1 cellular context compared by ENCODE assay signal in the genomic region with DNA sequence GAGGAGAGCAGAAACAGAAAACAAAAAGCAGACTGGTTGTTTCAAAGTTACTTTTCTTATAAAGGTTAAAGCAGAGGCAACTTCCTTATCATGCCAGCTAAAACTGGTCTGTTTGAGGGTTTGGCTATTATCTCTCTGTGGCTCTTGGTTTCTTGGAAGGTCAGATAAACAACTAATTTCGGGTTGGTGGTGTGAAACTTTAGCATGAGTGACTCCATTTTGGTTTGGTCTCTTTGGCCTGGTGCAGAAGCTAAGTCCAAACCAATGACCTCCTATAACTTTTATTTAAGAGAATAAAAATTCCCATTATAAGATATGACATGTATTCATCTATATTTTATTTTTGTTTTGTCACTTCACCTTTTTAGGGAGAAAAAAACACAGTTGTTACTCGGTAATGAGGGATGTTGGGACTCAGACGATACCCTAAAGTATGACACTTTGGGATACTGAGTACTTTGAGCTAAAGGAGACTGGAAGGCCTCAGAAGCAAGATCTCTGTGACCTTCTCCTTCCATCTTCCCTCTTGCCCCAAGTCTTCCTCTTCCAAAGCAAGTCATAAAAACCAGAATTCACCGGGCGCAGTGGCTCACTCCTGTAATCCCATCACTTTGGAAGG.
A peak's percentile ranks its signal among the peaks of the same experiment; 100 is the strongest.
TF ChIP-seq lines count a peak whose summit lies in the region.

No MANE protein-coding gene starts in this region.

TF ChIP-seq in K562, 482 proteins besides CTCF, POLR2A, EP300 and RAD21 (continued from another document):
- peak; percentile 99 for TF ChIP-seq ZNF695 (CRISPR knock-in tag; IDR thresholded peaks at IDR 0.05)
- TF ChIP-seq GABPB2 (CRISPR knock-in tag; conservative IDR thresholded peaks at IDR 0.05): 0 out of 2 replicates have a peak, but pooled peaks have one; percentile 28
- TF ChIP-seq ARID2 (IDR thresholded peaks at IDR 0.05): no peak
- TF ChIP-seq, protein P1, sequence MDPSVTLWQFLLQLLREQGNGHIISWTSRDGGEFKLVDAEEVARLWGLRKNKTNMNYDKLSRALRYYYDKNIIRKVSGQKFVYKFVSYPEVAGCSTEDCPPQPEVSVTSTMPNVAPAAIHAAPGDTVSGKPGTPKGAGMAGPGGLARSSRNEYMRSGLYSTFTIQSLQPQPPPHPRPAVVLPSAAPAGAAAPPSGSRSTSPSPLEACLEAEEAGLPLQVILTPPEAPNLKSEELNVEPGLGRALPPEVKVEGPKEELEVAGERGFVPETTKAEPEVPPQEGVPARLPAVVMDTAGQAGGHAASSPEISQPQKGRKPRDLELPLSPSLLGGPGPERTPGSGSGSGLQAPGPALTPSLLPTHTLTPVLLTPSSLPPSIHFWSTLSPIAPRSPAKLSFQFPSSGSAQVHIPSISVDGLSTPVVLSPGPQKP (CRISPR knock-in tag; IDR thresholded peaks at IDR 0.05): no peak
- no peak for TF ChIP-seq MCM2 (IDR thresholded peaks at IDR 0.05; ENCODE audit: low read depth)
- no peak for TF ChIP-seq RBM25 (IDR thresholded peaks at IDR 0.05; ENCODE audit: low read depth, low read length, severe bottlenecking)
- TF ChIP-seq SOX6 (IDR thresholded peaks at IDR 0.05): no peak
- TF ChIP-seq, protein P2, sequence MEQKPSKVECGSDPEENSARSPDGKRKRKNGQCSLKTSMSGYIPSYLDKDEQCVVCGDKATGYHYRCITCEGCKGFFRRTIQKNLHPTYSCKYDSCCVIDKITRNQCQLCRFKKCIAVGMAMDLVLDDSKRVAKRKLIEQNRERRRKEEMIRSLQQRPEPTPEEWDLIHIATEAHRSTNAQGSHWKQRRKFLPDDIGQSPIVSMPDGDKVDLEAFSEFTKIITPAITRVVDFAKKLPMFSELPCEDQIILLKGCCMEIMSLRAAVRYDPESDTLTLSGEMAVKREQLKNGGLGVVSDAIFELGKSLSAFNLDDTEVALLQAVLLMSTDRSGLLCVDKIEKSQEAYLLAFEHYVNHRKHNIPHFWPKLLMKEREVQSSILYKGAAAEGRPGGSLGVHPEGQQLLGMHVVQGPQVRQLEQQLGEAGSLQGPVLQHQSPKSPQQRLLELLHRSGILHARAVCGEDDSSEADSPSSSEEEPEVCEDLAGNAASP (IDR thresholded peaks at IDR 0.05): no peak
- TF ChIP-seq KDM2B (CRISPR knock-in tag; IDR thresholded peaks at IDR 0.05): no peak
- TF ChIP-seq NR2C2 (CRISPR knock-in tag; IDR thresholded peaks at IDR 0.05): no peak
- TF ChIP-seq NR2C2 (tag; IDR thresholded peaks at IDR 0.05): peak; percentile 87
- no peak for TF ChIP-seq ZSCAN29 (IDR thresholded peaks at IDR 0.05)
- peak; percentile 23; the same call in 1 of the 2 replicates for TF ChIP-seq TAL1 (IDR thresholded peaks at IDR 0.05)
- TF ChIP-seq SRSF9 (IDR thresholded peaks at IDR 0.05; ENCODE audit: borderline replicate concordance, low read depth, low read length): no peak
- 0 out of 2 replicates have a peak, but pooled peaks have one; percentile 25 for TF ChIP-seq NCOR1 (IDR thresholded peaks at IDR 0.05)
- no peak for TF ChIP-seq FOXM1 (IDR thresholded peaks at IDR 0.05; ENCODE audit: low read depth)
- TF ChIP-seq FOXM1 (CRISPR knock-in tag; IDR thresholded peaks at IDR 0.05; ENCODE audit: low read depth): no peak
- peak; percentile 60; the same call in 1 of the 2 replicates for TF ChIP-seq ZNF77 (CRISPR knock-in tag; IDR thresholded peaks at IDR 0.05)
- no peak for TF ChIP-seq ZNF778 (CRISPR knock-in tag; IDR thresholded peaks at IDR 0.05)
- no peak for TF ChIP-seq LARP7 (IDR thresholded peaks at IDR 0.05)
- TF ChIP-seq, protein P3, sequence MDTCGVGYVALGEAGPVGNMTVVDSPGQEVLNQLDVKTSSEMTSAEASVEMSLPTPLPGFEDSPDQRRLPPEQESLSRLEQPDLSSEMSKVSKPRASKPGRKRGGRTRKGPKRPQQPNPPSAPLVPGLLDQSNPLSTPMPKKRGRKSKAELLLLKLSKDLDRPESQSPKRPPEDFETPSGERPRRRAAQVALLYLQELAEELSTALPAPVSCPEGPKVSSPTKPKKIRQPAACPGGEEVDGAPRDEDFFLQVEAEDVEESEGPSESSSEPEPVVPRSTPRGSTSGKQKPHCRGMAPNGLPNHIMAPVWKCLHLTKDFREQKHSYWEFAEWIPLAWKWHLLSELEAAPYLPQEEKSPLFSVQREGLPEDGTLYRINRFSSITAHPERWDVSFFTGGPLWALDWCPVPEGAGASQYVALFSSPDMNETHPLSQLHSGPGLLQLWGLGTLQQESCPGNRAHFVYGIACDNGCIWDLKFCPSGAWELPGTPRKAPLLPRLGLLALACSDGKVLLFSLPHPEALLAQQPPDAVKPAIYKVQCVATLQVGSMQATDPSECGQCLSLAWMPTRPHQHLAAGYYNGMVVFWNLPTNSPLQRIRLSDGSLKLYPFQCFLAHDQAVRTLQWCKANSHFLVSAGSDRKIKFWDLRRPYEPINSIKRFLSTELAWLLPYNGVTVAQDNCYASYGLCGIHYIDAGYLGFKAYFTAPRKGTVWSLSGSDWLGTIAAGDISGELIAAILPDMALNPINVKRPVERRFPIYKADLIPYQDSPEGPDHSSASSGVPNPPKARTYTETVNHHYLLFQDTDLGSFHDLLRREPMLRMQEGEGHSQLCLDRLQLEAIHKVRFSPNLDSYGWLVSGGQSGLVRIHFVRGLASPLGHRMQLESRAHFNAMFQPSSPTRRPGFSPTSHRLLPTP (IDR thresholded peaks at IDR 0.05; ENCODE audit: borderline replicate concordance, extremely low read depth, insufficient read length): no peak
- no peak for TF ChIP-seq ZFP36 (IDR thresholded peaks at IDR 0.05; ENCODE audit: low read depth, low read length, partially characterized antibody)
- TF ChIP-seq, protein P4, sequence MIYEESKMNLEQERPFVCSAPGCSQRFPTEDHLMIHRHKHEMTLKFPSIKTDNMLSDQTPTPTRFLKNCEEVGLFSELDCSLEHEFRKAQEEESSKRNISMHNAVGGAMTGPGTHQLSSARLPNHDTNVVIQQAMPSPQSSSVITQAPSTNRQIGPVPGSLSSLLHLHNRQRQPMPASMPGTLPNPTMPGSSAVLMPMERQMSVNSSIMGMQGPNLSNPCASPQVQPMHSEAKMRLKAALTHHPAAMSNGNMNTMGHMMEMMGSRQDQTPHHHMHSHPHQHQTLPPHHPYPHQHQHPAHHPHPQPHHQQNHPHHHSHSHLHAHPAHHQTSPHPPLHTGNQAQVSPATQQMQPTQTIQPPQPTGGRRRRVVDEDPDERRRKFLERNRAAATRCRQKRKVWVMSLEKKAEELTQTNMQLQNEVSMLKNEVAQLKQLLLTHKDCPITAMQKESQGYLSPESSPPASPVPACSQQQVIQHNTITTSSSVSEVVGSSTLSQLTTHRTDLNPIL (CRISPR knock-in tag; IDR thresholded peaks at IDR 0.05): peak; percentile 93
- TF ChIP-seq, protein P5, sequence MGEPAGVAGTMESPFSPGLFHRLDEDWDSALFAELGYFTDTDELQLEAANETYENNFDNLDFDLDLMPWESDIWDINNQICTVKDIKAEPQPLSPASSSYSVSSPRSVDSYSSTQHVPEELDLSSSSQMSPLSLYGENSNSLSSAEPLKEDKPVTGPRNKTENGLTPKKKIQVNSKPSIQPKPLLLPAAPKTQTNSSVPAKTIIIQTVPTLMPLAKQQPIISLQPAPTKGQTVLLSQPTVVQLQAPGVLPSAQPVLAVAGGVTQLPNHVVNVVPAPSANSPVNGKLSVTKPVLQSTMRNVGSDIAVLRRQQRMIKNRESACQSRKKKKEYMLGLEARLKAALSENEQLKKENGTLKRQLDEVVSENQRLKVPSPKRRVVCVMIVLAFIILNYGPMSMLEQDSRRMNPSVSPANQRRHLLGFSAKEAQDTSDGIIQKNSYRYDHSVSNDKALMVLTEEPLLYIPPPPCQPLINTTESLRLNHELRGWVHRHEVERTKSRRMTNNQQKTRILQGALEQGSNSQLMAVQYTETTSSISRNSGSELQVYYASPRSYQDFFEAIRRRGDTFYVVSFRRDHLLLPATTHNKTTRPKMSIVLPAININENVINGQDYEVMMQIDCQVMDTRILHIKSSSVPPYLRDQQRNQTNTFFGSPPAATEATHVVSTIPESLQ (CRISPR knock-in tag; IDR thresholded peaks at IDR 0.05): no peak
- no peak for TF ChIP-seq KDM4B (IDR thresholded peaks at IDR 0.05; ENCODE audit: borderline replicate concordance in 2 of 2, low read depth in 1 of 2)
- TF ChIP-seq ZNF140 (CRISPR knock-in tag; IDR thresholded peaks at IDR 0.05): peak; percentile 78
- TF ChIP-seq NCOA4 (IDR thresholded peaks at IDR 0.05; ENCODE audit: partially characterized antibody): no peak
- TF ChIP-seq ZNF174 (CRISPR knock-in tag; IDR thresholded peaks at IDR 0.05): peak; percentile 97
- peak; percentile 93 for TF ChIP-seq ZNF23 (CRISPR knock-in tag; IDR thresholded peaks at IDR 0.05)
- no peak for TF ChIP-seq CBFB (CRISPR knock-in tag; IDR thresholded peaks at IDR 0.05)
- TF ChIP-seq ZNF717 (CRISPR knock-in tag; IDR thresholded peaks at IDR 0.05): peak; percentile 78; the same call in 1 of the 2 replicates
- TF ChIP-seq SP1 (CRISPR knock-in tag; IDR thresholded peaks at IDR 0.05): no peak
- TF ChIP-seq ZNF668 (CRISPR knock-in tag; IDR thresholded peaks at IDR 0.05): peak; percentile 98
- no peak for TF ChIP-seq ZNF274 (IDR thresholded peaks at IDR 0.05; ENCODE audit: borderline replicate concordance, low read depth, low read length)
- TF ChIP-seq, protein P6, sequence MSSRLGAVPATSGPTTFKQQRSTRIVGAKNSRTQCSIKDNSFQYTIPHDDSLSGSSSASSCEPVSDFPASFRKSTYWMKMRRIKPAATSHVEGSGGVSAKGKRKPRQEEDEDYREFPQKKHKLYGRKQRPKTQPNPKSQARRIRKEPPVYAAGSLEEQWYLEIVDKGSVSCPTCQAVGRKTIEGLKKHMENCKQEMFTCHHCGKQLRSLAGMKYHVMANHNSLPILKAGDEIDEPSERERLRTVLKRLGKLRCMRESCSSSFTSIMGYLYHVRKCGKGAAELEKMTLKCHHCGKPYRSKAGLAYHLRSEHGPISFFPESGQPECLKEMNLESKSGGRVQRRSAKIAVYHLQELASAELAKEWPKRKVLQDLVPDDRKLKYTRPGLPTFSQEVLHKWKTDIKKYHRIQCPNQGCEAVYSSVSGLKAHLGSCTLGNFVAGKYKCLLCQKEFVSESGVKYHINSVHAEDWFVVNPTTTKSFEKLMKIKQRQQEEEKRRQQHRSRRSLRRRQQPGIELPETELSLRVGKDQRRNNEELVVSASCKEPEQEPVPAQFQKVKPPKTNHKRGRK (tag; IDR thresholded peaks at IDR 0.05): no peak
- TF ChIP-seq, protein P7, sequence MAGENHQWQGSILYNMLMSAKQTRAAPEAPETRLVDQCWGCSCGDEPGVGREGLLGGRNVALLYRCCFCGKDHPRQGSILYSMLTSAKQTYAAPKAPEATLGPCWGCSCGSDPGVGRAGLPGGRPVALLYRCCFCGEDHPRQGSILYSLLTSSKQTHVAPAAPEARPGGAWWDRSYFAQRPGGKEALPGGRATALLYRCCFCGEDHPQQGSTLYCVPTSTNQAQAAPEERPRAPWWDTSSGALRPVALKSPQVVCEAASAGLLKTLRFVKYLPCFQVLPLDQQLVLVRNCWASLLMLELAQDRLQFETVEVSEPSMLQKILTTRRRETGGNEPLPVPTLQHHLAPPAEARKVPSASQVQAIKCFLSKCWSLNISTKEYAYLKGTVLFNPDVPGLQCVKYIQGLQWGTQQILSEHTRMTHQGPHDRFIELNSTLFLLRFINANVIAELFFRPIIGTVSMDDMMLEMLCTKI (IDR thresholded peaks at IDR 0.05; ENCODE audit: partially characterized antibody): no peak
- TF ChIP-seq ZNF143 (CRISPR knock-in tag; IDR thresholded peaks at IDR 0.05): no peak
- no peak for TF ChIP-seq SAP30 (IDR thresholded peaks at IDR 0.05; ENCODE audit: borderline replicate concordance, insufficient read depth, low read depth, low read length, poor library complexity, severe bottlenecking)
- TF ChIP-seq, protein P8, sequence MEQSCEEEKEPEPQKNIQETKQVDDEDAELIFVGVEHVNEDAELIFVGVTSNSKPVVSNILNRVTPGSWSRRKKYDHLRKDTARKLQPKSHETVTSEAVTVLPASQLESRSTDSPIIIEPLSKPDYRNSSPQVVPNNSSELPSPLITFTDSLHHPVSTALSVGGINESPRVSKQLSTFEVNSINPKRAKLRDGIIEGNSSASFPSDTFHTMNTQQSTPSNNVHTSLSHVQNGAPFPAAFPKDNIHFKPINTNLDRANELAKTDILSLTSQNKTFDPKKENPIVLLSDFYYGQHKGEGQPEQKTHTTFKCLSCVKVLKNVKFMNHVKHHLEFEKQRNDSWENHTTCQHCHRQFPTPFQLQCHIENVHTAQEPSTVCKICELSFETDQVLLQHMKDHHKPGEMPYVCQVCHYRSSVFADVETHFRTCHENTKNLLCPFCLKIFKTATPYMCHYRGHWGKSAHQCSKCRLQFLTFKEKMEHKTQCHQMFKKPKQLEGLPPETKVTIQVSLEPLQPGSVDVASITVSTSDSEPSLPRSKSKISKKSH (CRISPR knock-in tag; IDR thresholded peaks at IDR 0.05): no peak
- TF ChIP-seq RAD51 (IDR thresholded peaks at IDR 0.05; ENCODE audit: borderline replicate concordance, low read depth): no peak
- TF ChIP-seq MAFK (IDR thresholded peaks at IDR 0.05; ENCODE audit: low read length): no peak
- TF ChIP-seq RBM17 (IDR thresholded peaks at IDR 0.05; ENCODE audit: borderline replicate concordance, low read depth, low read length): no peak
- TF ChIP-seq OTX1 (CRISPR knock-in tag; IDR thresholded peaks at IDR 0.05): peak; percentile 91
- no peak for TF ChIP-seq ZNF408 (CRISPR knock-in tag; IDR thresholded peaks at IDR 0.05; ENCODE audit: low read depth)
- TF ChIP-seq HNRNPK (IDR thresholded peaks at IDR 0.05; ENCODE audit: low read depth, low read length, poor library complexity, severe bottlenecking): no peak
- no peak for TF ChIP-seq TFAM (CRISPR knock-in tag; conservative IDR thresholded peaks at IDR 0.05)
- TF ChIP-seq RBFOX2 (IDR thresholded peaks at IDR 0.05; ENCODE audit: low read depth, low read length): no peak
- TF ChIP-seq ZKSCAN8 (CRISPR knock-in tag; IDR thresholded peaks at IDR 0.05): peak; percentile 98
- no peak for TF ChIP-seq SRSF3 (IDR thresholded peaks at IDR 0.05; ENCODE audit: insufficient read depth, low read length)
